Comparison of ENCODE assay signal across 23 cellular contexts in genomic region chr3:39273119-39273518, GRCh38. TPM values are rescaled to one million over a fixed set of nuclear protein-coding genes. Genes with fewer than 3 reads are reported as not detected.
DNase-seq lines count a peak whose midpoint lies in the region; ATAC-seq, FAIRE-seq and TF ChIP-seq lines count a peak whose summit lies in the region.
"Had no signal": no experiment of that assay in that cellular context is flagged by ENCODE, and none has a peak within 500 bp of the region (broad histone marks: within the 10 kb centered on the region; RNA-seq: fewer than 3 reads in every experiment).

No MANE protein-coding gene starts in this region.

- no peak overlapping the region for H3K4me3 ChIP-seq in astrocyte of the spinal cord (ENCODE audit: low read depth, low read length)
- H3K4me3 ChIP-seq: HAP-1, heart left ventricle, right lobe of liver, vagina had no signal

- peaks cover 5% of the 10 kb centered on the region for H3K27me3 Mint-ChIP-seq in activated T-cell treated with anti-CD3 and anti-CD28 coated beads, Interleukin-2, amount 50 U/mL, for 72 hours (ENCODE audit: low read depth)
- H3K27me3 Mint-ChIP-seq in stimulated activated naive B cell treated with anti-CD40 and anti-IgM and Interleukin-4, amounts not matched to agents 10 μg/mL and 1 μg/mL and 100 μg/mL, for 72 hours = no peaks in the 10 kb centered on the region

- peak overlapping the region; percentile 60 for H3K27ac Mint-ChIP-seq in activated T-cell treated with anti-CD3 and anti-CD28 coated beads, Interleukin-2, amount 50 U/mL, for 72 hours
- H3K27ac Mint-ChIP-seq in stimulated activated naive B cell treated with anti-CD40 and anti-IgM and Interleukin-4, amounts not matched to agents 10 μg/mL and 1 μg/mL and 100 μg/mL, for 72 hours = peak overlapping the region; percentile 51
- H3K27ac Mint-ChIP-seq: mesothelial cell of epicardium had no signal

- no peaks in the 10 kb centered on the region for H3K9me3 Mint-ChIP-seq in activated T-cell treated with anti-CD3 and anti-CD28 coated beads, Interleukin-2, amount 50 U/mL, for 72 hours
- H3K9me3 Mint-ChIP-seq in stimulated activated naive B cell treated with anti-CD40 and anti-IgM and Interleukin-4, amounts not matched to agents 10 μg/mL and 1 μg/mL and 100 μg/mL, for 72 hours = no peaks in the 10 kb centered on the region
- H3K9me3 Mint-ChIP-seq: mesothelial cell of epicardium had no signal

- in situ Hi-C loops in astrocyte of the spinal cord (cut with HindIII; ENCODE audit: low sequenced_read_pairs) = no loop called here

- H3K4me3 Mint-ChIP-seq in activated T-cell treated with anti-CD3 and anti-CD28 coated beads, Interleukin-2, amount 50 U/mL, for 72 hours = no peak overlapping the region
- H3K4me3 Mint-ChIP-seq in stimulated activated naive B cell treated with anti-CD40 and anti-IgM and Interleukin-4, amounts not matched to agents 10 μg/mL and 1 μg/mL and 100 μg/mL, for 72 hours = no peak overlapping the region
- H3K4me3 Mint-ChIP-seq: mesothelial cell of epicardium had no signal

- peaks cover 14% of the 10 kb centered on the region for H3K4me1 Mint-ChIP-seq in activated T-cell treated with anti-CD3 and anti-CD28 coated beads, Interleukin-2, amount 50 U/mL, for 72 hours (ENCODE audit: low read depth)
- peaks cover 23 to 49% of the 10 kb centered on the region in 2 donors for H3K4me1 Mint-ChIP-seq in stimulated activated naive B cell treated with anti-CD40 and anti-IgM and Interleukin-4, amounts not matched to agents 10 μg/mL and 1 μg/mL and 100 μg/mL, for 72 hours

- no peak for DNase-seq in activated T-cell treated with anti-CD3 and anti-CD28 coated beads, Interleukin-2, amount 50 U/mL, for 72 hours
- DNase-seq in activated T-cell treated with anti-CD3 and anti-CD28 coated beads, Interleukin-2, amount 50 U/mL, for 48 hours = no peak
- no peak for DNase-seq in astrocyte of the spinal cord (ENCODE audit: low read depth, low spot score)
- DNase-seq in iPS-NIHi11 (ENCODE audit: low spot score) = peak; percentile 26
- DNase-seq in stimulated activated naive B cell treated with anti-CD40 and anti-IgM and Interleukin-4, amounts not matched to agents 10 μg/mL and 1 μg/mL and 100 μg/mL, for 72 hours = no peak
- no peak for DNase-seq in epidermal melanocyte (ENCODE audit: insufficient read length, low spot score)
- DNase-seq in dedifferentiated amniotic fluid mesenchymal stem cell (ENCODE audit: extremely low spot score) = no peak
- DNase-seq in GM12892 (ENCODE audit: insufficient read length) = no peak
- DNase-seq: activated CD4-positive, alpha-beta T cell treated with anti-CD3 and anti-CD28 coated beads, Interleukin-2, amount 50 U/mL, for 4 hours; COR-L47; heart left ventricle; NCI-H187 treated with DMSO at 0.1 percent for 48 hours; nucleus accumbens; stimulated activated CD4-positive, alpha-beta T cell treated with anti-CD3 and anti-CD28 coated beads, Interleukin-1b, Interleukin-23, amount 100 ng/mL, for 48 hours had no signal

- no peak for TF ChIP-seq POLR2A in GM12892 (IDR thresholded peaks at IDR 0.05; ENCODE audit: low read depth, low read length)

- ATAC-seq in activated T-cell treated with anti-CD3 and anti-CD28 coated beads, Interleukin-2, amount 50 U/mL, for 72 hours (replicated peaks in 1 of 2) = no peak
- no peak for ATAC-seq in stimulated activated naive B cell treated with anti-CD40 and anti-IgM and Interleukin-4, amounts not matched to agents 10 μg/mL and 1 μg/mL and 100 μg/mL, for 72 hours (replicated peaks)
- ATAC-seq: esophagus mucosa, heart left ventricle, right lobe of liver had no signal

- H3K36me3 Mint-ChIP-seq in activated T-cell treated with anti-CD3 and anti-CD28 coated beads, Interleukin-2, amount 50 U/mL, for 72 hours (ENCODE audit: insufficient read depth in 2 of 2) = no peaks in the 10 kb centered on the region
- H3K36me3 Mint-ChIP-seq in stimulated activated naive B cell treated with anti-CD40 and anti-IgM and Interleukin-4, amounts not matched to agents 10 μg/mL and 1 μg/mL and 100 μg/mL, for 72 hours = no peaks in the 10 kb centered on the region
- H3K36me3 Mint-ChIP-seq: mesothelial cell of epicardium had no signal

- no peak for FAIRE-seq in GM12892 (lab: Jason Lieb, UNC)
- FAIRE-seq: colon, keratinocyte had no signal

- TF ChIP-seq CTCF in astrocyte of the spinal cord (IDR thresholded peaks at IDR 0.05; ENCODE audit: low read depth, low read length) = peak; percentile 20

RNA-seq across cellular contexts. Expression of gene CX3CR1, which starts 6.7 kb away (rescaled TPM):
- total RNA-seq in activated T-cell treated with anti-CD3 and anti-CD28 coated beads, Interleukin-2, amount 50 U/mL, for 72 hours = 1 to 10 TPM in 1 of 2 donors, under 1 TPM in 1; 0.79 to 2.7 TPM
- polyA plus RNA-seq in GM12892 (2012; ENCODE audit: missing spikeins) = 0.11 TPM
- total RNA-seq: NCI-H460, vagina had no signal

RNA-seq across cellular contexts. Expression of gene CCR8, which starts 56.4 kb away (rescaled TPM):
- total RNA-seq in activated T-cell treated with anti-CD3 and anti-CD28 coated beads, Interleukin-2, amount 50 U/mL, for 72 hours = 1 to 10 TPM; 1.2 to 1.7 TPM
- 9.3 TPM for polyA plus RNA-seq in GM12892 (2012; ENCODE audit: missing spikeins)
- total RNA-seq: mesothelial cell of epicardium, NCI-H460, right lobe of liver, subcutaneous adipose tissue, vagina had no signal
- polyA plus RNA-seq: heart left ventricle, keratinocyte had no signal
